In the genomic region with DNA sequence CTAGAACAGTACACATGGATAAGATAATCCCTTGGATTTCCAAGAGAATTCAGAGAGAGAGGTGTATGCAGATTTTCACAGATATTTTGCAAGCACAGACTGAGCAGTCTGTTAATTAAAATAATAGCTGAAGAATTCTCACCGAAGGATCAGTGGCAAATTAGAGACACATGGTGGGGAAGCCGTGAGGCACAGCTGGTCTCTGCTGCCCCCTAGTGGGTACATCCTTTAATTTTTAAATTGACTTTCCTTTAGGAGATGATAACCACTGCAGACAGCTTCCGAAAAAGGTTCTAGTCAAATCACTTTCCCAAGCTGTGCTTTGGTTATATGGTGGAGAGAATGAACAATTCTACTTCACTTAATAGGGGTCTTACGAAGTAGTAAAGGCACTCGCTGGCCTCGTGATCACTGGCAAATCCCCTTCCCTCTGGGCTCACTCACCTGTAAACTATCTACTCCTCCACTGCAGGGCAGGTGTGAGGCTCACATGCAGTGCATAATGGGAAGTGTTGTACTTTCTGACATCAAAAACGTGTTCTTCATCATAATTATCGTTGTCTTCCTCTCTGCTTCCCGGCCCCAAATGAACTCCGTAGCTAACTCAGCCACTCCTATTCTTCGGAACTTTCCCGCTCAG, we compare ENCODE assay signal across 8 cellular contexts. TPM values are rescaled to one million over a fixed set of nuclear protein-coding genes. Genes with fewer than 3 reads are reported as not detected.
DNase-seq lines count a peak whose midpoint lies in the region; ATAC-seq and TF ChIP-seq lines count a peak whose summit lies in the region.

No MANE protein-coding gene starts in this region.

- no peaks in the 10 kb centered on the region for H3K27me3 Mint-ChIP-seq in progenitor cell of endocrine pancreas

- in situ Hi-C loops in SK-MEL-5 (cut with HindIII; ENCODE audit: low pct_unique_long_range_greater_than_20kb, low sequenced_read_pairs) = no loop called here

- DNase-seq in GM12864 (ENCODE audit: low read depth) (no peak), LHCN-M2 (ENCODE audit: low read depth) (peak; percentile 51), SK-MEL-5 (ENCODE audit: low read depth, low spot score) (peak; percentile 68), glomerular endothelial cell (ENCODE audit: extremely low read depth, low read depth, low spot score) (peak; percentile 34), progenitor cell of endocrine pancreas (ENCODE audit: low spot score, unreplicated experiment) (peak; percentile 23), islet precursor cell (no peak)
- peak; percentile 11 to 35 (median 22) for DNase-seq in activated naive CD4-positive, alpha-beta T cell (lab: John Stamatoyannopoulos, UW)

- TF ChIP-seq CTCF in GM12864 (IDR thresholded peaks at IDR 0.05; ENCODE audit: low read depth, low read length, missing control alignments) = peak; percentile 79
- TF ChIP-seq CTCF in progenitor cell of endocrine pancreas (IDR thresholded peaks at IDR 0.05; ENCODE audit: unreplicated experiment) = peak; percentile 91

- no peak for ATAC-seq in GM19455 (IDR thresholded peaks at IDR 0.05; ENCODE audit: unreplicated experiment)

- H3K9me3 Mint-ChIP-seq in progenitor cell of endocrine pancreas (ENCODE audit: low read depth) = peaks cover under 1% of the 10 kb centered on the region

- peaks cover 7% of the 10 kb centered on the region for H3K36me3 Mint-ChIP-seq in progenitor cell of endocrine pancreas (ENCODE audit: insufficient read depth)

- H3K4me1 Mint-ChIP-seq in progenitor cell of endocrine pancreas (ENCODE audit: low read depth) = no peaks in the 10 kb centered on the region

- no peak overlapping the region for H3K4me3 Mint-ChIP-seq in progenitor cell of endocrine pancreas (ENCODE audit: low read depth)

- no peak overlapping the region for H3K4me3 ChIP-seq in GM12864 (ENCODE audit: low read depth, low read length)

- no peak overlapping the region for H3K27ac Mint-ChIP-seq in progenitor cell of endocrine pancreas

RNA-seq across cellular contexts. Expression of gene MESD, which starts 19.5 kb away (rescaled TPM):
- total RNA-seq in LHCN-M2 (2014; rRNA removed) = 17.8 and 19.4 TPM in 2 replicates
- polyA plus RNA-seq in LHCN-M2 (2012) = 21.3 TPM
- 55.4 and 55.6 TPM in 2 replicates for total RNA-seq in SK-MEL-5 (2014; rRNA removed; shearing (Covaris generic))
- polyA plus RNA-seq in SK-MEL-5 (2015; cell fraction: cytosol; rRNA removed) = 35.5 and 41.2 TPM in 2 replicates
- 12.8 and 14.5 TPM in 2 replicates for polyA plus RNA-seq in SK-MEL-5 (2015; cell fraction: nucleus; rRNA removed)
- 20.7 and 21.0 TPM in 2 replicates for total RNA-seq in glomerular endothelial cell
- 39.2 and 42.6 TPM in 2 replicates for total RNA-seq in progenitor cell of endocrine pancreas

RNA-seq across cellular contexts. Expression of gene TLNRD1, which starts 30.6 kb away (rescaled TPM):
- 24.3 and 25.1 TPM in 2 replicates for total RNA-seq in LHCN-M2 (2014; rRNA removed)
- 8.5 TPM for polyA plus RNA-seq in LHCN-M2 (2012)
- total RNA-seq in SK-MEL-5 (2014; rRNA removed; shearing (Covaris generic)) = 28.1 and 33.8 TPM in 2 replicates
- 59.6 and 72.6 TPM in 2 replicates for polyA plus RNA-seq in SK-MEL-5 (2015; cell fraction: cytosol; rRNA removed)
- 9.9 and 22.8 TPM in 2 replicates for polyA plus RNA-seq in SK-MEL-5 (2015; cell fraction: nucleus; rRNA removed)
- total RNA-seq in glomerular endothelial cell = 46.5 and 60.2 TPM in 2 replicates
- total RNA-seq in progenitor cell of endocrine pancreas = 14.9 and 15.7 TPM in 2 replicates

Comparison
In these comparisons a context has a peak if more than half of its experiments do, and no peak if none do; other contexts are left out.
1. DNase-seq: peak in LHCN-M2 (single experiment), SK-MEL-5 (single experiment), activated naive CD4-positive, alpha-beta T cell (4 of 4), glomerular endothelial cell (single experiment) and progenitor cell of endocrine pancreas (single experiment); none in GM12864 (single experiment) and islet precursor cell (single experiment).